16 cellular contexts compared by ENCODE assay signal in genomic region chr14:98903371-98903770, GRCh38.
"Had no signal": no experiment of that assay in that cellular context is flagged by ENCODE, and none has a peak within 500 bp of the region (broad histone marks: within the 10 kb centered on the region; RNA-seq: fewer than 3 reads in every experiment).

No MANE protein-coding gene starts in this region.

- H3K4me1 ChIP-seq: lower lobe of right lung, spleen, uterus had no signal

- H3K27ac ChIP-seq: gastroesophageal sphincter, lower lobe of right lung, spleen, testis, uterus had no signal

- H3K9me3 ChIP-seq: gastroesophageal sphincter, lower lobe of right lung, spleen, testis, uterus had no signal

- ATAC-seq: activated CD8-positive, alpha-beta memory T cell treated with anti-CD3 and anti-CD28 coated beads, Interleukin-2, amount 10 ng/mL, durations not matched to agents 7 days and 5 days; gastroesophageal sphincter; left colon; lower lobe of right lung; sciatic nerve had no signal

- H3K4me3 ChIP-seq: gastroesophageal sphincter, lower lobe of right lung, spleen, testis, uterus had no signal

- DNase-seq: activated CD4-positive, alpha-beta T cell treated with anti-CD3 and anti-CD28 coated beads, Interleukin-2, amount 50 U/mL, for 48 hours; activated CD4-positive, CD25-positive, alpha-beta regulatory T cell treated with anti-CD3 and anti-CD28 coated beads, Interleukin-2, amount 50 U/mL, for 72 hours; activated CD8-positive, alpha-beta memory T cell treated with anti-CD3 and anti-CD28 coated beads, Interleukin-2, amount 10 ng/mL, durations not matched to agents 7 days and 5 days; activated naive CD4-positive, alpha-beta T cell treated with anti-CD3 and anti-CD28 coated beads, Interleukin-2, amount 50 U/mL, for 16 hours; activated T-cell treated with anti-CD3 and anti-CD28 coated beads, Interleukin-2, amount 50 U/mL, for 1 hour; caudate nucleus; left colon; lower lobe of right lung; midbrain; spleen; T-helper 1 cell; T1000; testis; uterus had no signal

- H3K27me3 ChIP-seq: testis, uterus had no signal

- H3K36me3 ChIP-seq: gastroesophageal sphincter, lower lobe of right lung, spleen, uterus had no signal
